Comparison of ENCODE assay signal across 10 cellular contexts in genomic region chr17:2855063-2855600, GRCh38. TPM values are rescaled to one million over a fixed set of nuclear protein-coding genes. Genes with fewer than 3 reads are reported as not detected.
DNase-seq lines count a peak whose midpoint lies in the region; ATAC-seq and TF ChIP-seq lines count a peak whose summit lies in the region.
"Had no signal": no experiment of that assay in that cellular context is flagged by ENCODE, and none has a peak within 500 bp of the region (broad histone marks: within the 10 kb centered on the region; RNA-seq: fewer than 3 reads in every experiment).

No MANE protein-coding gene starts in this region.

- peaks cover 9% of the 10 kb centered on the region for H3K36me3 Mint-ChIP-seq in central memory CD8-positive, alpha-beta T cell (ENCODE audit: insufficient read depth)
- H3K36me3 Mint-ChIP-seq in mesothelial cell of epicardium = peaks cover 3% of the 10 kb centered on the region

- H3K36me3 ChIP-seq in BE2C (no peaks in the 10 kb centered on the region), HAP-1 (replicated peaks) (no peaks in the 10 kb centered on the region; the same call in 1 of the 2 replicates), vagina (no peaks in the 10 kb centered on the region)

- H3K4me3 Mint-ChIP-seq in central memory CD8-positive, alpha-beta T cell = peak overlapping the region; percentile 77
- peak overlapping the region; percentile 76 for H3K4me3 Mint-ChIP-seq in mesothelial cell of epicardium

- no peak for ATAC-seq in central memory CD8-positive, alpha-beta T cell (replicated peaks; ENCODE audit: extremely low read depth, poor library complexity, severe bottlenecking)

- no peak for TF ChIP-seq CTCF in BE2C (IDR thresholded peaks at IDR 0.05; ENCODE audit: low read depth, low read length)
- TF ChIP-seq CTCF in mesothelial cell of epicardium (IDR thresholded peaks at IDR 0.05; ENCODE audit: unreplicated experiment) = no peak
- no peak for TF ChIP-seq CTCF in vagina (IDR thresholded peaks at IDR 0.05)

- H3K4me3 ChIP-seq in BE2C (ENCODE audit: low read depth, low read length) (peak overlapping the region; percentile 78), HAP-1 (peak overlapping the region; percentile 45; the same call in 1 of the 2 replicates), vagina (peak overlapping the region in 1 of 2 donors; percentile 57)

- H3K27ac ChIP-seq in vagina = no peak overlapping the region

- intact Hi-C loops in vagina (cut with DNase I) = loop anchor here (5.0 kb wide), 1 partner anchor 792 kb away; no protein-coding TSS in a partner anchor

- DNase-seq in BE2C (no peak), HAP-1 (ENCODE audit: low spot score in 2 of 2) (no peak), mesothelial cell of epicardium (ENCODE audit: low spot score in 2 of 2, unreplicated experiment in 2 of 2) (no peak), DMS 273 treated with DMSO at 0.1 percent for 48 hours (lab: John Stamatoyannopoulos, UW) (no peak), NCI-H1105 (lab: John Stamatoyannopoulos, UW) (no peak), NCI-H510A (lab: John Stamatoyannopoulos, UW) (no peak), vagina (ENCODE audit: extremely low spot score in 2 of 2) (no peak)
- DNase-seq in central memory CD8-positive, alpha-beta T cell (ENCODE audit: low spot score in 2 of 2) = no peak
- DNase-seq: NCI-H2081 treated with DMSO at 0.1 percent for 48 hours had no signal

- in situ Hi-C loops in HAP-1 (cut with MboI; ENCODE audit: low sequenced_read_pairs) = no loop called here

- H3K27me3 ChIP-seq in BE2C = no peaks in the 10 kb centered on the region
- no peaks in the 10 kb centered on the region for H3K27me3 ChIP-seq in HAP-1 (ENCODE audit: low read depth)
- H3K27me3 ChIP-seq in vagina = no peaks in the 10 kb centered on the region

- no peaks in the 10 kb centered on the region for H3K9me3 Mint-ChIP-seq in central memory CD8-positive, alpha-beta T cell
- H3K9me3 Mint-ChIP-seq in mesothelial cell of epicardium = peaks cover 5% of the 10 kb centered on the region
- H3K9me3 Mint-ChIP-seq: T-helper 1 cell treated with Interleukin-12 subunit alpha and Interleukin-12 subunit beta and Interleukin-4 antibody, amounts not matched to agents 30 μg/mL and 1 μg/mL, for 36 hours had no signal

- H3K9me3 ChIP-seq in BE2C (no peaks in the 10 kb centered on the region), HAP-1 (no peaks in the 10 kb centered on the region), vagina (no peaks in the 10 kb centered on the region)

- no peak for TF ChIP-seq POLR2A in vagina (IDR thresholded peaks at IDR 0.05)

- H3K4me1 ChIP-seq in BE2C (no peaks in the 10 kb centered on the region; the same call in 1 of the 2 replicates), HAP-1 (peaks cover 8% of the 10 kb centered on the region), vagina (peaks cover 22% of the 10 kb centered on the region)

- H3K27ac Mint-ChIP-seq in central memory CD8-positive, alpha-beta T cell (ENCODE audit: low read depth) = no peak overlapping the region
- H3K27ac Mint-ChIP-seq in mesothelial cell of epicardium = no peak overlapping the region
- H3K27ac Mint-ChIP-seq: T-helper 1 cell treated with Interleukin-12 subunit alpha and Interleukin-12 subunit beta and Interleukin-4 antibody, amounts not matched to agents 30 μg/mL and 1 μg/mL, for 36 hours had no signal

- H3K4me1 Mint-ChIP-seq in central memory CD8-positive, alpha-beta T cell = peaks cover 61% of the 10 kb centered on the region
- peaks cover 10% of the 10 kb centered on the region for H3K4me1 Mint-ChIP-seq in mesothelial cell of epicardium

- no peaks in the 10 kb centered on the region for H3K27me3 Mint-ChIP-seq in central memory CD8-positive, alpha-beta T cell
- H3K27me3 Mint-ChIP-seq in mesothelial cell of epicardium (ENCODE audit: low read depth) = peaks cover 53% of the 10 kb centered on the region

RNA-seq across cellular contexts. Expression of gene RAP1GAP2, which starts 58.9 kb away (rescaled TPM):
- polyA plus RNA-seq in BE2C (2012; ENCODE audit: insufficient read depth, insufficient read length, low read depth) = 52.5 TPM
- total RNA-seq in mesothelial cell of epicardium (6.4 to 8.3 TPM (median 7.1 TPM) in 3 replicates), vagina (22.6 TPM)
